ENCODE assay signal across 9 cellular contexts in the genomic region with DNA sequence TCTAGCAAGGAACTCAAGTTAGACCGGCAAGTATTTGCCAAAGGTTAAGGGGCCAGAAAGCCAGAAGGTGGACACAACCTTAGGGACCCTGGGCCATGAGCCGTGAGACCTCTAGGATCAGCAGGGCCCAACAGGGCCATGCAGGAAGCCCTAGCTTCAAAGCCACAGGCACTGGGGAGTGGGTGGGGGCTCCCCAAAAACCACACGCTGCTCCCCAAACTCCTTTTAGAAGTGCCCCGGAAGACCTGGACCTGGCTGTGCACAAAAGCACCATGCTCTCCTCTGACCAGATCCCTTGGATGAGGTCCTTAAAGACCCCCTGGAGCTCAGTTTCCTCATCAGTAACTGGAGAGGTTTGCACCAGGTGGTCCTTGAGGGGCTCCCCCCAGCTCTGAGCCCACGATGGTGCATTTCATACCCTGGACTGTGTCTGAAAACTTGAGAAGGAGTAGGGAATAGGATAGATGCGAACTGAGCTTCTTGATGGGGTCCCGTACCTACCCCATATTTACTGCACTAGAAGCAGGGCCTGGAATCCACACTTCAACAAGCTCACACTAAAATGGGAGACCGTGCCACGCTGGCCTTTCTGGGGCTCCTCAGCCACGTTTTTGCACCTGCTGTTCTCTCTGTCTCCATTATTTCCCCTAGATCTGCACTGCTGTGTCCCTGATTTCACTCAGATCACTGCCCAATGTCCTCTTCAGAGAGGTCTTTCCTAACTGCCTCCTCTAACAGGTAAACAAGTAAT. TPM values are rescaled to one million over a fixed set of nuclear protein-coding genes. Genes with fewer than 3 reads are reported as not detected.
A peak's percentile ranks its signal among the peaks of the same experiment; 100 is the strongest.
DNase-seq lines count a peak whose midpoint lies in the region; ATAC-seq, FAIRE-seq and TF ChIP-seq lines count a peak whose summit lies in the region.
"Had no signal": no experiment of that assay in that cellular context is flagged by ENCODE, and none has a peak within 500 bp of the region (broad histone marks: within the 10 kb centered on the region; RNA-seq: fewer than 3 reads in every experiment).

No MANE protein-coding gene starts in this region.

- no peaks in the 10 kb centered on the region for H3K27me3 ChIP-seq in Peyer's patch
- no peaks in the 10 kb centered on the region for H3K27me3 ChIP-seq in endothelial cell of umbilical vein (ENCODE audit: control insufficient read depth in 2 of 2, insufficient read depth in 2 of 2, low read length in 2 of 2)
- H3K27me3 ChIP-seq in spleen (replicated peaks in 1 of 7) = no peaks in the 10 kb centered on the region

- dilution Hi-C loops in endothelial cell of umbilical vein (cut with MboI; ENCODE audit: extremely low pct_ligation_motif_present, low sequenced_read_pairs) = no loop called here

- no peak for DNase-seq in Peyer's patch
- DNase-seq in endothelial cell of umbilical vein (ENCODE audit: low read depth, low spot score) = no peak
- peak; percentile 79 for DNase-seq in spleen
- no peak for DNase-seq in GM12892 (ENCODE audit: insufficient read length)
- DNase-seq in SHP77 treated with DMSO at 0.1 percent for 48 hours (lab: John Stamatoyannopoulos, UW) = no peak
- DNase-seq in epidermal melanocyte (ENCODE audit: insufficient read length, low spot score) = no peak
- no peak for DNase-seq in frontal cortex (ENCODE audit: low spot score in 2 of 2)
- DNase-seq: occipital lobe had no signal

- no peaks in the 10 kb centered on the region for H4K20me1 ChIP-seq in endothelial cell of umbilical vein (replicated peaks; ENCODE audit: control insufficient read depth, extremely low read depth, insufficient read depth, low read length)

- TF ChIP-seq CTCF in Peyer's patch (IDR thresholded peaks at IDR 0.05) = no peak
- no peak for TF ChIP-seq CTCF in endothelial cell of umbilical vein (IDR thresholded peaks at IDR 0.05; ENCODE audit: extremely low read depth in 1 of 2, insufficient read depth in 1 of 2, low read depth in 1 of 2, low read length in 2 of 2)
- no peak for TF ChIP-seq CTCF in spleen (IDR thresholded peaks at IDR 0.05 in 8 of 11, conservative IDR thresholded peaks at IDR 0.05 in 3 of 11)

- WGBS in spleen, 5 donors = 62 to 78% (median 69%) methylated on average over 9 to 10 of the region's 10 CpGs

- CTCF ChIA-PET in endothelial cell of umbilical vein (lab: Charles Lee) = interaction anchor here (0.8 to 2.8 kb wide), 9 partner anchors 13 to 443 kb away, joined by 3 to 15 read pairs (median 4); partner anchors contain the start of genes LBR and SRP9

- H3K4me3 ChIP-seq in Peyer's patch (peak overlapping the region in 3 of 4 donors; percentile 35 to 56 (median 45)), endothelial cell of umbilical vein (replicated peaks in 1 of 3; ENCODE audit: insufficient read depth in 1 of 3, low read depth in 1 of 3, low read length in 3 of 3) (no peak overlapping the region), spleen (peak overlapping the region in 7 of 8 donors; percentile 39 to 73 (median 48))

- FAIRE-seq in endothelial cell of umbilical vein (lab: Jason Lieb, UNC) = no peak
- FAIRE-seq in GM12892 (lab: Jason Lieb, UNC) = no peak
- FAIRE-seq in frontal cortex (lab: Jason Lieb, UNC) = no peak

- POLR2A ChIA-PET in endothelial cell of umbilical vein (lab: Charles Lee) = interaction anchor here (1.4 kb wide), 1 partner anchor 24 kb away, joined by 7 read pairs; no protein-coding TSS in a partner anchor

- intact Hi-C loops in endothelial cell of umbilical vein (cut with micrococcal nuclease) = no loop called here
- intact Hi-C loops in spleen (cut with DNase I; ENCODE audit: low total_unique reads) = no loop called here

- H3K9me3 ChIP-seq in Peyer's patch = no peaks in the 10 kb centered on the region
- H3K9me3 ChIP-seq in endothelial cell of umbilical vein (replicated peaks; ENCODE audit: control insufficient read depth, insufficient read depth, low read length) = no peaks in the 10 kb centered on the region
- H3K9me3 ChIP-seq in spleen = no peaks in the 10 kb centered on the region

- H3K9ac ChIP-seq in endothelial cell of umbilical vein (replicated peaks; ENCODE audit: extremely low read depth, insufficient read depth, low read length) = peak overlapping the region; percentile 25

- TF ChIP-seq POLR2A in Peyer's patch (IDR thresholded peaks at IDR 0.05) (no peak), endothelial cell of umbilical vein (IDR thresholded peaks at IDR 0.05; ENCODE audit: low read depth, low read length) (no peak), spleen (IDR thresholded peaks at IDR 0.05) (no peak), GM12892 (IDR thresholded peaks at IDR 0.05; ENCODE audit: low read depth, low read length) (no peak)

- H3K27ac ChIP-seq in Peyer's patch (peak overlapping the region; percentile 74 to 95 (median 87)), endothelial cell of umbilical vein (ENCODE audit: insufficient read depth, low read depth, low read length) (peak overlapping the region; percentile 62), spleen (peak overlapping the region; percentile 95 to 98 (median 98))

- H3K36me3 ChIP-seq in Peyer's patch = no peaks in the 10 kb centered on the region
- H3K36me3 ChIP-seq in endothelial cell of umbilical vein (ENCODE audit: control insufficient read depth in 2 of 2, extremely low read depth in 1 of 2, insufficient read depth in 2 of 2, low read length in 2 of 2) = no peaks in the 10 kb centered on the region
- H3K36me3 ChIP-seq in spleen = no peaks in the 10 kb centered on the region

- peak overlapping the region; percentile 49 for H2AFZ ChIP-seq in endothelial cell of umbilical vein (ENCODE audit: low read depth, low read length)

- peak; percentile 17 for ATAC-seq in GM21515 (IDR thresholded peaks at IDR 0.05; ENCODE audit: unreplicated experiment)

- H3K9me1 ChIP-seq in endothelial cell of umbilical vein (replicated peaks; ENCODE audit: control insufficient read depth, extremely low read depth, insufficient read depth, low read length) = no peaks in the 10 kb centered on the region

- peak overlapping the region; percentile 44 for H3K4me2 ChIP-seq in endothelial cell of umbilical vein (ENCODE audit: insufficient read depth, low read length)

- peaks cover 0 to 9% (median 4%) of the 10 kb centered on the region in 4 donors for H3K4me1 ChIP-seq in Peyer's patch
- peaks cover 17% of the 10 kb centered on the region for H3K4me1 ChIP-seq in endothelial cell of umbilical vein (ENCODE audit: control insufficient read depth, extremely low read depth, insufficient read depth, low read length)
- peaks cover 13 to 54% (median 24%) of the 10 kb centered on the region in 6 donors for H3K4me1 ChIP-seq in spleen

- no TSS peak for BruUV-seq in endothelial cell of umbilical vein (replicated peaks; lab: Mats Ljungman, UMichigan)

- H3K79me2 ChIP-seq in endothelial cell of umbilical vein (ENCODE audit: control insufficient read depth, insufficient read depth, low read length) = no peaks in the 10 kb centered on the region

TF ChIP-seq in endothelial cell of umbilical vein, 7 proteins besides CTCF, POLR2A, EP300 and RAD21:
- no peak for TF ChIP-seq GATA2 (IDR thresholded peaks at IDR 0.05; ENCODE audit: insufficient read depth, insufficient read length, low read depth, low read length)
- TF ChIP-seq POLR2AphosphoS5 (IDR thresholded peaks at IDR 0.05; ENCODE audit: insufficient read depth, low read depth, low read length) = no peak
- TF ChIP-seq FOS (IDR thresholded peaks at IDR 0.05; ENCODE audit: borderline replicate concordance, insufficient read depth, low read length) = no peak
- TF ChIP-seq MAX (IDR thresholded peaks at IDR 0.05; ENCODE audit: insufficient read depth, insufficient read length) = no peak
- TF ChIP-seq EZH2 (IDR thresholded peaks at IDR 0.05; ENCODE audit: borderline replicate concordance, low read depth, low read length, severe bottlenecking) = no peak
- TF ChIP-seq JUN (IDR thresholded peaks at IDR 0.05; ENCODE audit: borderline replicate concordance, insufficient read depth, insufficient read length, low read depth) = no peak
- no peak for TF ChIP-seq MYC (IDR thresholded peaks at IDR 0.05; ENCODE audit: low read depth, low read length)
TF ChIP-seq in endothelial cell of umbilical vein: peak in this region for 0.

RNA-seq across cellular contexts. Expression of gene LBR, which starts 40.6 kb away (rescaled TPM):
- total RNA-seq in Peyer's patch (10 to 100 TPM; 36.3 to 75.1 (median 45.1) TPM), endothelial cell of umbilical vein (107 and 119 TPM in 2 replicates), spleen (100 to 1,000 TPM in 1 of 7 donors, 10 to 100 TPM in 6; 83.7 to 157 (median 88.9) TPM), frontal cortex (79.9 TPM)
- polyA plus RNA-seq in endothelial cell of umbilical vein (49.9 and 53.9 TPM in 2 replicates), spleen (10 to 100 TPM; 20.8 to 44.7 (median 29.1) TPM)
- polyA plus RNA-seq in endothelial cell of umbilical vein (2011; cell fraction: cytosol; rRNA removed) = 31.6 and 32.5 TPM in 2 replicates
- 61.2 and 66.7 TPM in 2 replicates for polyA plus RNA-seq in endothelial cell of umbilical vein (2011; cell fraction: nucleus; rRNA removed)
- polyA plus RNA-seq in endothelial cell of umbilical vein (2012) = 28.3 and 55.2 TPM in 2 replicates
- polyA minus RNA-seq in endothelial cell of umbilical vein = 83.4 and 86.8 TPM in 2 replicates
- polyA minus RNA-seq in endothelial cell of umbilical vein (2011; cell fraction: cytosol; rRNA and poly(A)+ RNA removed) = 25.3 TPM
- 53.2 and 76.4 TPM in 2 replicates for polyA minus RNA-seq in endothelial cell of umbilical vein (2011; cell fraction: nucleus; rRNA and poly(A)+ RNA removed)
- polyA plus RNA-seq in GM12892 (2012; ENCODE audit: missing spikeins) = 45.5 TPM

Comparison
In these comparisons a context has a peak if more than half of its experiments do, and no peak if none do; other contexts are left out.
1. H3K4me3 ChIP-seq: peak in Peyer's patch (3 of 4) and spleen (7 of 8); none in endothelial cell of umbilical vein (0 of 3).
2. Peak in every context shown above with its lines, with median percentiles within 50 percentile points of each other: H3K27ac ChIP-seq.